ENCODE assay signal across 15 cellular contexts in the genomic region with DNA sequence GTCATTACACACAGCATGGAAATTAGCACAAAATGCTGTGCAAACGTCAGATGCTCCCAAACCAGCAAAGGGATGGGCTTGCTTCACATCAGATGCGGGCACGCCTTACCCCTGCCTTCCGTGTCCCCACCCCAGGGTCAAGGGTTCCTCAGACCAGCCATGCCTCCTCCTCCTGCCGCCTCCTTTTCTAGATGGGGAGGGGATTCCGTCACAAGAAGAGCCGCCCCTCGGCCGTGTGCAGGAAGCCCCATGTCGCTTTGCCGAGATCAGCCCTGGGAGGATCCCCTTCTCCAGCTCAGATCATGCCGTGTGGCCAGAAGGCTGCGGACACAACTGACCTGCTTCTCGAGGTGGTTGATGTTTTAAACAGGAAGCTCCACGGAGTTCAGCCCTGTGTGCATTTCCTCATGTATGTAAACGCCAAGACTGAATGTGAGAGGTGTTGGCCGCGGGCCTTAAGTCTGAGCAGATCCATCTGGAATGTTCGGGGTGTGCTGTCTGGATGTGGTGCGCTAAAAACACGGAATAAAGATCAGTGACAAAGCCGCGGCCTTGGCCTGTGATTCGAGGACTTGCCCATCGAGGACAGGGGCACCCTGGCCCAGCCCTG.
DNase-seq lines count a peak whose midpoint lies in the region; ATAC-seq and TF ChIP-seq lines count a peak whose summit lies in the region.
"Had no signal": no experiment of that assay in that cellular context is flagged by ENCODE, and none has a peak within 500 bp of the region (broad histone marks: within the 10 kb centered on the region; RNA-seq: fewer than 3 reads in every experiment).

No MANE protein-coding gene starts in this region.

- H3K36me3 ChIP-seq in fibroblast of lung (ENCODE audit: control insufficient read depth, insufficient read depth, low read length) = no peaks in the 10 kb centered on the region
- H3K36me3 ChIP-seq in right lobe of liver = no peaks in the 10 kb centered on the region
- no peaks in the 10 kb centered on the region for H3K36me3 ChIP-seq in transverse colon
- H3K36me3 ChIP-seq: prostate gland had no signal

- H3K9me3 ChIP-seq in fibroblast of lung (ENCODE audit: control insufficient read depth, insufficient read depth, low read depth, low read length) (no peaks in the 10 kb centered on the region), right lobe of liver (no peaks in the 10 kb centered on the region), transverse colon (no peaks in the 10 kb centered on the region)
- H3K9me3 ChIP-seq: prostate gland had no signal

- no peak overlapping the region for H3K27ac ChIP-seq in fibroblast of lung (ENCODE audit: insufficient read depth, low read length)
- no peak overlapping the region for H3K27ac ChIP-seq in right lobe of liver
- H3K27ac ChIP-seq in transverse colon = no peak overlapping the region
- H3K27ac ChIP-seq: 22Rv1, prostate gland had no signal

- no peak overlapping the region for H2AFZ ChIP-seq in fibroblast of lung (ENCODE audit: low read length)

- WGBS in right lobe of liver (ENCODE audit: insufficient coverage, low coverage, low lambda C conversion rate, missing lambda C conversion rate) = 87% methylated on average over 7 of the region's 25 CpGs
- WGBS in transverse colon (ENCODE audit: low coverage in 1 of 2), 2 donors = 79 to 80% methylated on average over 3 to 25 of the region's 25 CpGs

- H3K4me2 ChIP-seq in fibroblast of lung (ENCODE audit: extremely low read depth, insufficient read depth, low read length) = peak overlapping the region; percentile 11

- in situ Hi-C loops in transverse colon (cut with MboI; ENCODE audit: low pct_ligation_motif_present in 1 of 4, low pct_unique_long_range_greater_than_20kb in 1 of 4, low sequenced_read_pairs in 3 of 4) = no loop called here

- H3K4me3 ChIP-seq in fibroblast of lung (replicated peaks in 1 of 4; ENCODE audit: control extremely low read depth in 1 of 4, insufficient read depth in 1 of 4, low read depth in 3 of 4, low read length in 4 of 4) (no peak overlapping the region), right lobe of liver (no peak overlapping the region), transverse colon (no peak overlapping the region)
- H3K4me3 ChIP-seq: prostate gland had no signal

- intact Hi-C loops in right lobe of liver (cut with DNase I) = no loop called here
- intact Hi-C loops in transverse colon (cut with DNase I; ENCODE audit: low total_unique reads) = no loop called here

- DNase-seq in activated CD4-positive, CD25-positive, alpha-beta regulatory T cell treated with anti-CD3 and anti-CD28 coated beads, Interleukin-2, amount 50 U/mL, for 72 hours = peak; percentile 6
- DNase-seq in fibroblast of lung (ENCODE audit: low read depth in 2 of 2) = peak in 1 of 2 donors; percentile 93
- peak; percentile 10 to 46 (median 23) for DNase-seq in right lobe of liver
- peak; percentile 21 for DNase-seq in transverse colon
- no peak for DNase-seq in activated naive CD4-positive, alpha-beta T cell (lab: John Stamatoyannopoulos, UW)
- DNase-seq: activated CD4-positive, alpha-beta T cell treated with anti-CD3 and anti-CD28 coated beads for 4 hours; CD4-positive, CD25-positive, alpha-beta regulatory T cell; Kasumi-1; NCI-H1694 treated with DMSO at 0.1 percent for 48 hours; NCI-H510A had no signal

- no peak overlapping the region for H3K9ac ChIP-seq in fibroblast of lung (ENCODE audit: insufficient read depth, low read length)

- H3K4me1 ChIP-seq in fibroblast of lung (ENCODE audit: control insufficient read depth, extremely low read depth, insufficient read depth, low read length) (peaks cover 6% of the 10 kb centered on the region), right lobe of liver (no peaks in the 10 kb centered on the region), transverse colon (no peaks in the 10 kb centered on the region)
- H3K4me1 ChIP-seq: prostate gland had no signal

- H4K20me1 ChIP-seq in fibroblast of lung (ENCODE audit: control insufficient read depth, extremely low read depth, insufficient read depth, low read length) = no peaks in the 10 kb centered on the region

- ATAC-seq in activated CD4-positive, CD25-positive, alpha-beta regulatory T cell treated with anti-CD3 and anti-CD28 coated beads, Interleukin-2, amount 50 U/mL, for 24 hours = no peak
- ATAC-seq in right lobe of liver = peak in 3 of 4 donors; percentile 11 to 21 (median 16)
- no peak for ATAC-seq in GM19452 (IDR thresholded peaks at IDR 0.05; ENCODE audit: unreplicated experiment)
- ATAC-seq in HG02970 (IDR thresholded peaks at IDR 0.05; ENCODE audit: low FRiP score, unreplicated experiment) = no peak

- TF ChIP-seq EP300 in transverse colon (IDR thresholded peaks at IDR 0.05; ENCODE audit: low read depth) = no peak

- no peaks in the 10 kb centered on the region for H3K79me2 ChIP-seq in fibroblast of lung (ENCODE audit: control insufficient read depth, insufficient read depth, low read length)

- TF ChIP-seq POLR2A in right lobe of liver (IDR thresholded peaks at IDR 0.05) (no peak), transverse colon (IDR thresholded peaks at IDR 0.05) (no peak)

- H3K27me3 ChIP-seq in fibroblast of lung (ENCODE audit: control insufficient read depth, insufficient read depth, low read length) = no peaks in the 10 kb centered on the region
- H3K27me3 ChIP-seq in right lobe of liver = no peaks in the 10 kb centered on the region
- no peaks in the 10 kb centered on the region for H3K27me3 ChIP-seq in transverse colon

- TF ChIP-seq CTCF in fibroblast of lung (conservative IDR thresholded peaks at IDR 0.05 in 1 of 2, IDR thresholded peaks at IDR 0.05 in 1 of 2; ENCODE audit: low read depth in 1 of 2, low read length in 2 of 2) (no peak), right lobe of liver (IDR thresholded peaks at IDR 0.05) (no peak), transverse colon (IDR thresholded peaks at IDR 0.05) (no peak)

Comparison
In these comparisons a context has a peak if more than half of its experiments do, and no peak if none do; other contexts are left out.
1. DNase-seq: peak in activated CD4-positive, CD25-positive, alpha-beta regulatory T cell treated with anti-CD3 and anti-CD28 coated beads, Interleukin-2, amount 50 U/mL, for 72 hours (single experiment), right lobe of liver (3 of 3) and transverse colon (single experiment); none in activated naive CD4-positive, alpha-beta T cell (0 of 4).
2. ATAC-seq: peak in right lobe of liver (3 of 4); none in activated CD4-positive, CD25-positive, alpha-beta regulatory T cell treated with anti-CD3 and anti-CD28 coated beads, Interleukin-2, amount 50 U/mL, for 24 hours (0 of 2), GM19452 (single experiment) and HG02970 (single experiment).